In genomic region chr2:109293663-109294062, GRCh38 we compare ENCODE assay signal across 22 cellular contexts.
DNase-seq lines count a peak whose midpoint lies in the region; FAIRE-seq and TF ChIP-seq lines count a peak whose summit lies in the region.
"Had no signal": no experiment of that assay in that cellular context is flagged by ENCODE, and none has a peak within 500 bp of the region (broad histone marks: within the 10 kb centered on the region; RNA-seq: fewer than 3 reads in every experiment).

No MANE protein-coding gene starts in this region.

- no peak for TF ChIP-seq CTCF in brain (conservative IDR thresholded peaks at IDR 0.05)
- TF ChIP-seq CTCF in kidney (IDR thresholded peaks at IDR 0.05; ENCODE audit: borderline replicate concordance, extremely low read depth, insufficient read depth): no peak
- TF ChIP-seq CTCF in tibial artery (IDR thresholded peaks at IDR 0.05): no peak

- H3K36me3 ChIP-seq in BLaER1 treated with 17β-estradiol and CSF1 and Interleukin-3, amounts not matched to agents 10 nM and 100 nM: peaks cover 0 to 27% (median 14%) of the 10 kb centered on the region in 11 experiments; a peak in 16 of 22 replicates
- H3K36me3 ChIP-seq in kidney (ENCODE audit: control insufficient read depth in 1 of 2, insufficient read depth in 2 of 2, low read length in 2 of 2) (no peaks in the 10 kb centered on the region), tibial artery (no peaks in the 10 kb centered on the region)
- H3K36me3 ChIP-seq: HAP-1 had no signal

- H3K27me3 Mint-ChIP-seq in brain: no peaks in the 10 kb centered on the region

- H3K9ac ChIP-seq in BLaER1 treated with 17β-estradiol and CSF1 and Interleukin-3, amounts not matched to agents 10 nM and 100 nM: no peak overlapping the region
- H3K9ac ChIP-seq in kidney (ENCODE audit: low read length in 2 of 2): no peak overlapping the region

- no peak for FAIRE-seq in kidney (lab: Jason Lieb, UNC)
- FAIRE-seq: A549, G401.6, GM12892, H54 had no signal

- peak overlapping the region in 1 of 10 experiments; percentile 38; a peak in 2 of 20 replicates for H3K4me3 ChIP-seq in BLaER1 treated with 17β-estradiol and CSF1 and Interleukin-3, amounts not matched to agents 10 nM and 100 nM
- H3K4me3 ChIP-seq in kidney (ENCODE audit: low read length in 2 of 2) (no peak overlapping the region), tibial artery (no peak overlapping the region)
- H3K4me3 ChIP-seq: A549, HAP-1 had no signal

- H3K4me2 ChIP-seq in BLaER1 treated with 17β-estradiol and CSF1 and Interleukin-3, amounts not matched to agents 10 nM and 100 nM: no peak overlapping the region
- H3K4me2 ChIP-seq: A549 had no signal

- H3K4me1 ChIP-seq in BLaER1 treated with 17β-estradiol and CSF1 and Interleukin-3, amounts not matched to agents 10 nM and 100 nM: peaks cover 35 to 61% (median 45%) of the 10 kb centered on the region in 10 experiments
- H3K4me1 ChIP-seq in kidney (ENCODE audit: control insufficient read depth in 1 of 2, insufficient read depth in 1 of 2, low read depth in 1 of 2, low read length in 2 of 2): peaks cover 3 to 6% of the 10 kb centered on the region in 2 donors
- peaks cover 6 to 35% (median 21%) of the 10 kb centered on the region in 4 donors for H3K4me1 ChIP-seq in tibial artery
- H3K4me1 ChIP-seq: A549, Caco-2, HAP-1 had no signal

- H3K27ac ChIP-seq in BLaER1 treated with 17β-estradiol and CSF1 and Interleukin-3, amounts not matched to agents 10 nM and 100 nM: peak overlapping the region in 7 of 11 experiments; percentile 24 to 88 (median 70); a peak in 10 of 22 replicates
- H3K27ac ChIP-seq in kidney (ENCODE audit: low read depth in 2 of 2, low read length in 2 of 2) (no peak overlapping the region), tibial artery (peak overlapping the region; percentile 56 to 61)
- H3K27ac ChIP-seq: A549, C4-2B had no signal

- intact Hi-C loops in kidney (cut with DNase I): no loop called here
- intact Hi-C loops in tibial artery (cut with DNase I; ENCODE audit: low total_unique reads): no loop called here

- peaks cover 25 to 96% (median 76%) of the 10 kb centered on the region in 11 experiments; a peak in 21 of 22 replicates for H4K20me1 ChIP-seq in BLaER1 treated with 17β-estradiol and CSF1 and Interleukin-3, amounts not matched to agents 10 nM and 100 nM

- H3K9me3 ChIP-seq in BLaER1 treated with 17β-estradiol and CSF1 and Interleukin-3, amounts not matched to agents 10 nM and 100 nM (replicated peaks in 1 of 11): peaks cover 18 to 32% (median 21%) of the 10 kb centered on the region in 11 experiments
- H3K9me3 ChIP-seq in kidney (ENCODE audit: control insufficient read depth in 1 of 2, low read length in 2 of 2) (peaks cover 0 to 4% of the 10 kb centered on the region in 2 donors), tibial artery (no peaks in the 10 kb centered on the region)
- H3K9me3 ChIP-seq: A549, Caco-2, HAP-1 had no signal

- H3K4me1 Mint-ChIP-seq in brain: peaks cover 38% of the 10 kb centered on the region

- DNase-seq in kidney (peak; percentile 29), tibial artery (no peak), superior temporal gyrus (ENCODE audit: extremely low spot score) (no peak)
- DNase-seq in stimulated activated CD4-positive, alpha-beta T cell treated with anti-CD3 and anti-CD28 coated beads, Interleukin-1b, Interleukin-23, amount 100 ng/mL, for 48 hours: no peak
- DNase-seq in effector CD4-positive, alpha-beta T cell: no peak
- DNase-seq: 8988T; ACHN; Caco-2; CD4-positive, CD25-positive, alpha-beta regulatory T cell; CD8-positive, alpha-beta T cell; DMS153; DND-41; GOT3; HFFc6 had no signal

- H3K9me3 Mint-ChIP-seq in brain: peaks cover 0 to 11% (median 8%) of the 10 kb centered on the region in 5 experiments
- H3K9me3 Mint-ChIP-seq: CD8-positive, alpha-beta T cell had no signal

- H3K36me3 Mint-ChIP-seq in brain: no peaks in the 10 kb centered on the region
- H3K36me3 Mint-ChIP-seq: CD4-positive, CD25-positive, alpha-beta regulatory T cell; CD8-positive, alpha-beta T cell had no signal

- H3K27ac Mint-ChIP-seq in brain: peak overlapping the region in 3 of 5 experiments; percentile 74 to 98 (median 97)
- H3K27ac Mint-ChIP-seq: CD8-positive, alpha-beta T cell; HFFc6 had no signal

- H3K4me3 Mint-ChIP-seq in brain: no peak overlapping the region
- H3K4me3 Mint-ChIP-seq: CD4-positive, CD25-positive, alpha-beta regulatory T cell; CD8-positive, alpha-beta T cell; HFFc6 had no signal

- no peaks in the 10 kb centered on the region for H3K27me3 ChIP-seq in BLaER1 treated with 17β-estradiol and CSF1 and Interleukin-3, amounts not matched to agents 10 nM and 100 nM
- no peaks in the 10 kb centered on the region for H3K27me3 ChIP-seq in tibial artery

Comparison
In these comparisons a context has a peak if more than half of its experiments do, and no peak if none do; other contexts are left out.
1. H3K27ac ChIP-seq: peak in BLaER1 treated with 17β-estradiol and CSF1 and Interleukin-3, amounts not matched to agents 10 nM and 100 nM (7 of 11) and tibial artery (2 of 2); none in kidney (0 of 2).